ENCODE assay signal across 8 cellular contexts in the genomic region with DNA sequence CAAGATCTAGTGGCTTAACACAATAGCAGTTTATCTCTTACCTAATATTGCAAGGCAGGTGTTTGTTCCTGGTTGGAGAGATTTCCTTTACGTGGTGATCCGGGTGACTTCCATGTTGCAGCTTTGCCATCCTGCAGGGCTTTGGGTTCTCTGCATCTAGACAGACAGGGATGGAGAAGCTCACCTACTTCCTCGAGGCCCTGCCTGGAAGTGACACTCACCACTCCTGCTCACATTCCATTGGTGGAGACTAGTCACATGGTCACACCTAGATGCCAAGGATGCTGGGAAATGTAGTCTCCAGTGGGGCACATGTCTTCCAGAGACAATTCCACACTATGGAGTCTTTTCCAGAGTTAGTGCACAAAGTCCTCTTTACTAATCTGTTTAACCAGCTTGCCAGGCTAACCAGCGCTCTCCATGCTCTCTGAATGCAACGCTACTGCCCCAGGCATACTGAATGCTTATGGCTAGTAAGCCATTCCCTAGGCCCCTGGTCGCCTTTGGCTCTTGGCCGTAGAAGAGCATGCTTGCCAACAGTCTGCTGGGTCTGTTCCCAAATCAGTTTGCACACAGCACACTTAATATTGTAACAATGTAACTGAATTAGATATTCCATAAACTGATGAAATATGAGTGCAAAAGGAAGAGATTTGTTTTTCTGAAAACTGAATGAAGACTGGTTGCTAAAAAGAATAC. TPM values are rescaled to one million over a fixed set of nuclear protein-coding genes. Genes with fewer than 3 reads are reported as not detected.
A peak's percentile ranks its signal among the peaks of the same experiment; 100 is the strongest.
DNase-seq lines count a peak whose midpoint lies in the region; ATAC-seq and TF ChIP-seq lines count a peak whose summit lies in the region.

No MANE protein-coding gene starts in this region.

- peaks cover 11% of the 10 kb centered on the region for H3K36me3 Mint-ChIP-seq in activated CD8-positive, alpha-beta memory T cell treated with anti-CD3 and anti-CD28 coated beads, Interleukin-2, amount 10 ng/mL, durations not matched to agents 7 days and 5 days
- H3K36me3 Mint-ChIP-seq in chondrocyte (ENCODE audit: low read depth), result peaks cover 1% of the 10 kb centered on the region

- peaks cover 20% of the 10 kb centered on the region for H3K27me3 Mint-ChIP-seq in activated CD8-positive, alpha-beta memory T cell treated with anti-CD3 and anti-CD28 coated beads, Interleukin-2, amount 10 ng/mL, durations not matched to agents 7 days and 5 days
- peaks cover 8% of the 10 kb centered on the region for H3K27me3 Mint-ChIP-seq in chondrocyte (ENCODE audit: low read depth)

- peak overlapping the region; percentile 64 for H3K4me3 Mint-ChIP-seq in activated CD8-positive, alpha-beta memory T cell treated with anti-CD3 and anti-CD28 coated beads, Interleukin-2, amount 10 ng/mL, durations not matched to agents 7 days and 5 days
- H3K4me3 Mint-ChIP-seq in chondrocyte (ENCODE audit: unreplicated experiment), result peak overlapping the region; percentile 19

- ATAC-seq in activated CD8-positive, alpha-beta memory T cell treated with anti-CD3 and anti-CD28 coated beads, Interleukin-2, amount 10 ng/mL, durations not matched to agents 7 days and 5 days, result peak; percentile 71
- ATAC-seq in GM19328 (IDR thresholded peaks at IDR 0.05; ENCODE audit: unreplicated experiment), result no peak

- H3K27ac ChIP-seq in substantia nigra (ENCODE audit: low read depth, low read length, poor library complexity, severe bottlenecking), result no peak overlapping the region

- H3K9me3 Mint-ChIP-seq in activated CD8-positive, alpha-beta memory T cell treated with anti-CD3 and anti-CD28 coated beads, Interleukin-2, amount 10 ng/mL, durations not matched to agents 7 days and 5 days (ENCODE audit: low read depth), result peaks cover 7% of the 10 kb centered on the region
- H3K9me3 Mint-ChIP-seq in chondrocyte (ENCODE audit: low read depth), result peaks cover 6% of the 10 kb centered on the region

- no peak for TF ChIP-seq CTCF in chondrocyte (IDR thresholded peaks at IDR 0.05)

- CTCF ChIA-PET in activated CD8-positive, alpha-beta memory T cell treated with anti-CD3 and anti-CD28 coated beads, Interleukin-2, amount 10 ng/mL, durations not matched to agents 7 days and 5 days (lab: Charles Lee), result interaction anchor here (1.1 to 3.3 kb wide), 4 partner anchors 9 to 56 kb away, joined by 3 to 18 read pairs (median 5); no protein-coding TSS in a partner anchor

- peak; percentile 78 for DNase-seq in activated CD8-positive, alpha-beta memory T cell treated with anti-CD3 and anti-CD28 coated beads, Interleukin-2, amount 10 ng/mL, durations not matched to agents 7 days and 5 days
- no peak for DNase-seq in activated CD8-positive, alpha-beta memory T cell treated with anti-CD3 and anti-CD28 coated beads, Interleukin-2, amount 50 U/mL, for 4 hours
- DNase-seq in NCI-H1105 treated with DMSO at 0.1 percent for 48 hours (lab: John Stamatoyannopoulos, UW), result peak; percentile 73
- DNase-seq in T-helper 1 cell, result peak in 3 of 5 donors; percentile 17 to 67 (median 27)
- DNase-seq in chondrocyte (ENCODE audit: low spot score), result no peak
- peak; percentile 93 for DNase-seq in left kidney (ENCODE audit: low read depth, low spot score)
- DNase-seq in substantia nigra (lab: John Stamatoyannopoulos, UW), result peak in 42 of 49 donors; percentile 6 to 92 (median 56)

- no peak overlapping the region for H3K27ac Mint-ChIP-seq in activated CD8-positive, alpha-beta memory T cell treated with anti-CD3 and anti-CD28 coated beads, Interleukin-2, amount 10 ng/mL, durations not matched to agents 7 days and 5 days
- H3K27ac Mint-ChIP-seq in chondrocyte (ENCODE audit: unreplicated experiment), result no peak overlapping the region

- peaks cover 23% of the 10 kb centered on the region for H3K4me1 Mint-ChIP-seq in activated CD8-positive, alpha-beta memory T cell treated with anti-CD3 and anti-CD28 coated beads, Interleukin-2, amount 10 ng/mL, durations not matched to agents 7 days and 5 days
- peaks cover 38% of the 10 kb centered on the region for H3K4me1 Mint-ChIP-seq in chondrocyte (ENCODE audit: low read depth)

RNA-seq across cellular contexts. Expression of a gene that starts 6.7 kb away (rescaled TPM):
- total RNA-seq in activated CD8-positive, alpha-beta memory T cell treated with anti-CD3 and anti-CD28 coated beads, Interleukin-2, amount 10 ng/mL, durations not matched to agents 7 days and 5 days, result not detected
- 0.59 to 1.6 TPM (median 0.77 TPM) in 3 replicates for total RNA-seq in chondrocyte

RNA-seq across cellular contexts. Expression of a gene that starts 23.8 kb away (rescaled TPM):
- not detected for total RNA-seq in activated CD8-positive, alpha-beta memory T cell treated with anti-CD3 and anti-CD28 coated beads, Interleukin-2, amount 10 ng/mL, durations not matched to agents 7 days and 5 days
- 1.6 to 1.7 TPM (median 1.7 TPM) in 3 replicates for total RNA-seq in chondrocyte

Comparison
In these comparisons a context has a peak if more than half of its experiments do, and no peak if none do; other contexts are left out.
1. DNase-seq: peak in activated CD8-positive, alpha-beta memory T cell treated with anti-CD3 and anti-CD28 coated beads, Interleukin-2, amount 10 ng/mL, durations not matched to agents 7 days and 5 days (single experiment), NCI-H1105 treated with DMSO at 0.1 percent for 48 hours (single experiment), T-helper 1 cell (3 of 5), left kidney (single experiment) and substantia nigra (42 of 49); none in activated CD8-positive, alpha-beta memory T cell treated with anti-CD3 and anti-CD28 coated beads, Interleukin-2, amount 50 U/mL, for 4 hours (single experiment) and chondrocyte (single experiment).